12 cellular contexts compared by ENCODE assay signal in the genomic region with DNA sequence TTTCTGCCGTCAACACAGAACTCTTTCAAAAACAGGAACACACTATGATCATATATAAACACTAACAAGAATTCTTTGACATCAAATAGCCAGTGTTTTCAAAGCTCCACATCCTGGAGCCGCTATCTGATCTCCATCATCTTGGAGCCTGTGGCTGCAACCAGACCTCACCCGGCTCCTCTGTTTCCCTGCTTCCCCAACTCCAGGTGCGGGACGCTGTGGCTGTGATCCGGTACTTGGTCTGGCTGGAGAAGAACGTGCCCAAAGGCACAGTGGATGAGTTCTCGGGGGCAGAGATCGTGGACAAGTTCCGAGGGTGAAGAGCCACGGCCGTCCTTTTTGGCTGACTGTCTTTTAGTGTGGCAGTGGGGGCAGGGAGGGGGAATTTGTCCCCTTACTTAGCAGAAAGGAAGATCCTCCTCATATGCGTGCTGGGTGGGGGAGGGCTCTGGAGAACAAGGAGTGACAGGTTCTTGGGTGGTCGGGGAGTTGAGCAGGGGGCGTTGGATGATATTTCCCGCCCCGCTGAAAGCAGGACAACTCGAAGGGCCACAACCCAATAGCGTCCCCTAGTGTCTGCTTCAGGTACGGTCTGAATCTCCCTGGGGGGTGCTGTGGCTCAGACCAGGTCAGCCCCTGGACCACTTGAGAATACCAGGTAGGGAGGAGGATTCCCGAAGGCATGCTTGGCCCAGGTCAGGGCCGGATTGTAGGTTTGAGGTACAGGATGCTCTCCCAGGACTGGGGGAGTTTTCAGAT. TPM values are rescaled to one million over a fixed set of nuclear protein-coding genes. Genes with fewer than 3 reads are reported as not detected.
DNase-seq lines count a peak whose midpoint lies in the region; ATAC-seq and TF ChIP-seq lines count a peak whose summit lies in the region.
"Had no signal": no experiment of that assay in that cellular context is flagged by ENCODE, and none has a peak within 500 bp of the region (broad histone marks: within the 10 kb centered on the region; RNA-seq: fewer than 3 reads in every experiment).

No MANE protein-coding gene starts in this region.

- H3K4me3 Mint-ChIP-seq in MCF 10A (ENCODE audit: unreplicated experiment), result no peak overlapping the region
- peak overlapping the region; percentile 34 to 68 for H3K4me3 Mint-ChIP-seq in stimulated activated naive B cell treated with anti-CD40 and anti-IgM and Interleukin-4, amounts not matched to agents 10 μg/mL and 1 μg/mL and 100 μg/mL, for 72 hours

- POLR2A ChIA-PET in MCF 10A (lab: Yijun Ruan, JAX), result no interaction called here

- DNase-seq in MCF 10A (ENCODE audit: unreplicated experiment) (no peak), breast epithelium (ENCODE audit: low spot score in 2 of 2) (no peak), epithelial cell of proximal tubule (ENCODE audit: low read depth) (no peak)
- DNase-seq in stimulated activated naive B cell treated with anti-CD40 and anti-IgM and Interleukin-4, amounts not matched to agents 10 μg/mL and 1 μg/mL and 100 μg/mL, for 72 hours, result no peak
- DNase-seq: activated gamma-delta T cell, DMS153, NCI-H1417 treated with DMSO at 0.1 percent for 48 hours had no signal

- H3K9me3 ChIP-seq in breast epithelium, result no peaks in the 10 kb centered on the region
- no peaks in the 10 kb centered on the region for H3K9me3 ChIP-seq in OCI-LY3 (ENCODE audit: insufficient read depth, low read length)

- H3K27me3 Mint-ChIP-seq in MCF 10A (ENCODE audit: insufficient read depth, unreplicated experiment), result peaks cover 8% of the 10 kb centered on the region
- no peaks in the 10 kb centered on the region for H3K27me3 Mint-ChIP-seq in stimulated activated naive B cell treated with anti-CD40 and anti-IgM and Interleukin-4, amounts not matched to agents 10 μg/mL and 1 μg/mL and 100 μg/mL, for 72 hours

- H3K36me3 Mint-ChIP-seq in MCF 10A (ENCODE audit: insufficient read depth, unreplicated experiment), result no peaks in the 10 kb centered on the region
- H3K36me3 Mint-ChIP-seq in stimulated activated naive B cell treated with anti-CD40 and anti-IgM and Interleukin-4, amounts not matched to agents 10 μg/mL and 1 μg/mL and 100 μg/mL, for 72 hours, result no peaks in the 10 kb centered on the region

- no peak overlapping the region for H3K4me3 ChIP-seq in breast epithelium
- H3K4me3 ChIP-seq in OCI-LY3 (ENCODE audit: low read length), result peak overlapping the region; percentile 58
- H3K4me3 ChIP-seq in epithelial cell of proximal tubule (ENCODE audit: low read depth, low read length), result no peak overlapping the region

- no TSS peak for BruUV-seq in MCF 10A (replicated peaks; lab: Mats Ljungman, UMichigan)

- no peaks in the 10 kb centered on the region for H3K4me1 ChIP-seq in breast epithelium
- H3K4me1 ChIP-seq in OCI-LY3 (ENCODE audit: low read length), result peaks cover 25% of the 10 kb centered on the region

- peak overlapping the region; percentile 83; the same call in 1 of the 2 replicates for H2AFZ ChIP-seq in OCI-LY3 (ENCODE audit: low read depth, low read length)

- no peak for TF ChIP-seq POLR2A in breast epithelium (IDR thresholded peaks at IDR 0.05)

- H3K4me1 Mint-ChIP-seq in MCF 10A (ENCODE audit: insufficient read depth, unreplicated experiment), result no peaks in the 10 kb centered on the region
- peaks cover 38 to 53% of the 10 kb centered on the region in 2 donors for H3K4me1 Mint-ChIP-seq in stimulated activated naive B cell treated with anti-CD40 and anti-IgM and Interleukin-4, amounts not matched to agents 10 μg/mL and 1 μg/mL and 100 μg/mL, for 72 hours

- CTCF ChIA-PET in MCF 10A (lab: Yijun Ruan, JAX), result interaction anchor here (0.6 to 0.9 kb wide), 3 partner anchors 47 to 123 kb away, joined by 3 to 4 read pairs (median 3); no protein-coding TSS in a partner anchor

- H3K4me2 ChIP-seq in OCI-LY3 (ENCODE audit: low read length), result peak overlapping the region; percentile 58

- TF ChIP-seq CTCF in MCF 10A (IDR thresholded peaks at IDR 0.05; ENCODE audit: unreplicated experiment) (peak; percentile 27), breast epithelium (IDR thresholded peaks at IDR 0.05) (no peak), OCI-LY3 (IDR thresholded peaks at IDR 0.05; ENCODE audit: low read depth, low read length) (peak; percentile 63), epithelial cell of proximal tubule (conservative IDR thresholded peaks at IDR 0.05; ENCODE audit: low read depth, low read length) (peak; percentile 58)

- ATAC-seq in stimulated activated naive B cell treated with anti-CD40 and anti-IgM and Interleukin-4, amounts not matched to agents 10 μg/mL and 1 μg/mL and 100 μg/mL, for 72 hours (replicated peaks), result no peak
- ATAC-seq in HG03108 (IDR thresholded peaks at IDR 0.05; ENCODE audit: unreplicated experiment), result no peak
- ATAC-seq in HG03097 (IDR thresholded peaks at IDR 0.05; ENCODE audit: low FRiP score, unreplicated experiment), result no peak
- no peak for ATAC-seq in HG02588 (IDR thresholded peaks at IDR 0.05; ENCODE audit: unreplicated experiment)
- ATAC-seq: esophagus mucosa had no signal

- H3K27me3 ChIP-seq in breast epithelium (peaks cover 0 to 24% of the 10 kb centered on the region in 2 donors), OCI-LY3 (ENCODE audit: low read depth, low read length) (no peaks in the 10 kb centered on the region)

- H3K36me3 ChIP-seq in breast epithelium (no peaks in the 10 kb centered on the region), OCI-LY3 (replicated peaks; ENCODE audit: low read depth, low read length) (no peaks in the 10 kb centered on the region)

- no peaks in the 10 kb centered on the region for H4K20me1 ChIP-seq in OCI-LY3 (ENCODE audit: insufficient read depth, low read length)

- H3K27ac ChIP-seq in breast epithelium, result no peak overlapping the region
- H3K27ac ChIP-seq in OCI-LY3 (ENCODE audit: low read length), result no peak overlapping the region

- H3K9ac ChIP-seq in OCI-LY3 (ENCODE audit: low read length), result no peak overlapping the region

- intact Hi-C loops in MCF 10A (cut with micrococcal nuclease), result no loop called here
- intact Hi-C loops in breast epithelium (cut with DNase I; ENCODE audit: low total_unique reads), result no loop called here

- H3K9me3 Mint-ChIP-seq in MCF 10A (ENCODE audit: unreplicated experiment), result no peaks in the 10 kb centered on the region
- H3K9me3 Mint-ChIP-seq in stimulated activated naive B cell treated with anti-CD40 and anti-IgM and Interleukin-4, amounts not matched to agents 10 μg/mL and 1 μg/mL and 100 μg/mL, for 72 hours, result no peaks in the 10 kb centered on the region

- no peak overlapping the region for H3K27ac Mint-ChIP-seq in MCF 10A (ENCODE audit: low read depth, unreplicated experiment)
- peak overlapping the region; percentile 16 for H3K27ac Mint-ChIP-seq in stimulated activated naive B cell treated with anti-CD40 and anti-IgM and Interleukin-4, amounts not matched to agents 10 μg/mL and 1 μg/mL and 100 μg/mL, for 72 hours

- no peaks in the 10 kb centered on the region for H3K79me2 ChIP-seq in OCI-LY3 (ENCODE audit: low read length)

RNA-seq across cellular contexts. Expression of a gene that starts 15.7 kb away (rescaled TPM):
- total RNA-seq in MCF 10A (2022) (not detected in 2 replicates), breast epithelium (10 to 100 TPM in 1 of 3 donors, 1 to 10 TPM in 1, under 1 TPM in 1; 0.44 to 12.8 (median 3.9) TPM), epithelial cell of proximal tubule (not detected in 2 replicates)

RNA-seq across cellular contexts. Expression of a gene that starts 25.3 kb away (rescaled TPM):
- not detected in 2 replicates for total RNA-seq in MCF 10A (2022)
- 10 to 100 TPM in 1 of 3 donors, 1 to 10 TPM in 2; 6.6 to 18.7 (median 10.0) TPM for total RNA-seq in breast epithelium
- total RNA-seq in epithelial cell of proximal tubule, result not detected in 2 replicates

Comparison
In these comparisons a context has a peak if more than half of its experiments do, and no peak if none do; other contexts are left out.
1. CTCF ChIP-seq: peak in MCF 10A (single experiment), OCI-LY3 (single experiment) and epithelial cell of proximal tubule (single experiment); none in breast epithelium (0 of 3).